Comparison of ENCODE assay signal across 5 cellular contexts in the genomic region with DNA sequence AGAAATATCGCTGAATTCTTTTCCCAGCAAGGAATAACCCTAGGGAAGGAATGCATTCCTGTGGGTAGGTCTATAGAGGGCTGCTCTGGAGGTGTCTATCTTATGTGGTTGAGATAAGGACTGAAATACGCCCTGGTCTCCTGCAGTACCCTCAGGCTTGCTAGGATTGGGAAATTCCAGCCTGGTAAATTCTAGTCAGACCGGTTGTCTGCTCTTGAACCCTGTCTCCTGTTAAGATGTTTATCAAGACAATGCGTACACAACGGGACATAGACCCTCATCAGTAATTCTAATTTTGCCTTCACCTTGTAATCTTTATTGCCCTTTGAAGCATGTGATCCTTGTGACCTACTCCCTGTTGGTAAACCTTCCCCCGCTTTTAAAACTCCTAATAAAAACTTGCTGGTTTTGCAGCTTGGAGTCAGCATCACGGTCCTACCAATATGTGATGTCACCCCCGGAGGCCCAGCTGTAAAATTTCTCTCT. TPM values are rescaled to one million over a fixed set of nuclear protein-coding genes. Genes with fewer than 3 reads are reported as not detected.
"Had no signal": no experiment of that assay in that cellular context is flagged by ENCODE, and none has a peak within 500 bp of the region (broad histone marks: within the 10 kb centered on the region; RNA-seq: fewer than 3 reads in every experiment).

No MANE protein-coding gene starts in this region.

RNA-seq across cellular contexts. Expression of a gene that starts 51.2 kb away (rescaled TPM):
- total RNA-seq: activated CD4-positive, alpha-beta T cell treated with anti-CD3 and anti-CD28 coated beads, Interleukin-2, amount 10 ng/mL, durations not matched to agents 7 days and 5 days; activated CD8-positive, alpha-beta T cell treated with anti-CD3 and anti-CD28 coated beads, Interleukin-2, amount 10 ng/mL, durations not matched to agents 7 days and 5 days; activated naive CD8-positive, alpha-beta T cell treated with anti-CD3 and anti-CD28 coated beads, Interleukin-2, amount 10 ng/mL, durations not matched to agents 7 days and 5 days; activated T-helper 2 cell treated with anti-CD3 and anti-CD28 coated beads, Interferon-gamma antibody, Interleukin-2, Interleukin-4, amounts not matched to agents 10 μg/mL and 5 μg/mL and 100 μg/mL, durations not matched to agents 14 hours and 24 hours and 36 hours; T-helper 1 cell treated with Interleukin-12 subunit alpha and Interleukin-12 subunit beta and Interleukin-4 antibody, amounts not matched to agents 30 ng/mL and 1 ng/mL, for 36 hours had no signal
